8 cellular contexts compared by ENCODE assay signal in genomic region chr1:27357281-27358037, GRCh38. TPM values are rescaled to one million over a fixed set of nuclear protein-coding genes. Genes with fewer than 3 reads are reported as not detected.
DNase-seq lines count a peak whose midpoint lies in the region; ATAC-seq, FAIRE-seq and TF ChIP-seq lines count a peak whose summit lies in the region.

No MANE protein-coding gene starts in this region.

- no peak for ATAC-seq in HG02840 (IDR thresholded peaks at IDR 0.05; ENCODE audit: low FRiP score, unreplicated experiment)

- no peak overlapping the region for H3K4me3 Mint-ChIP-seq in progenitor cell of endocrine pancreas (ENCODE audit: low read depth)

- TF ChIP-seq POLR2A in vagina (IDR thresholded peaks at IDR 0.05), result no peak

- peaks cover 12% of the 10 kb centered on the region for H3K4me1 ChIP-seq in vagina

- H3K27ac ChIP-seq in vagina, result peak overlapping the region; percentile 42

- in situ Hi-C loops in G401 (cut with HindIII; ENCODE audit: low sequenced_read_pairs), result no loop called here

- no peaks in the 10 kb centered on the region for H3K9me3 ChIP-seq in vagina

- no peaks in the 10 kb centered on the region for H3K36me3 Mint-ChIP-seq in progenitor cell of endocrine pancreas (ENCODE audit: insufficient read depth)

- H3K27ac Mint-ChIP-seq in progenitor cell of endocrine pancreas, result no peak overlapping the region

- H3K36me3 ChIP-seq in vagina, result peaks cover 0 to 87% of the 10 kb centered on the region in 2 donors

- H3K27me3 ChIP-seq in vagina, result no peaks in the 10 kb centered on the region

- no peak overlapping the region for H3K4me3 ChIP-seq in vagina

- H3K9me3 Mint-ChIP-seq in progenitor cell of endocrine pancreas (ENCODE audit: low read depth), result no peaks in the 10 kb centered on the region

- intact Hi-C loops in cardiac septum (cut with DNase I), result loop anchor here (5.0 kb wide), 1 partner anchor 35 kb away; the partner anchor contains the start of gene GPR3
- intact Hi-C loops in vagina (cut with DNase I), result loop anchor here (2.0 kb wide), 1 partner anchor 37 kb away; no protein-coding TSS in a partner anchor

- TF ChIP-seq CTCF in progenitor cell of endocrine pancreas (IDR thresholded peaks at IDR 0.05; ENCODE audit: unreplicated experiment) (peak; percentile 98), vagina (IDR thresholded peaks at IDR 0.05) (peak; percentile 88 to 96 (median 93))

- H3K4me1 Mint-ChIP-seq in progenitor cell of endocrine pancreas (ENCODE audit: low read depth), result peaks cover 4% of the 10 kb centered on the region

- H3K27me3 Mint-ChIP-seq in progenitor cell of endocrine pancreas, result peaks cover 56% of the 10 kb centered on the region

- no peak for FAIRE-seq in HTR-8/SVneo (lab: Jason Lieb, UNC)

- peak; percentile 79 for DNase-seq in G401 (ENCODE audit: low spot score)
- peak; percentile 64 for DNase-seq in HTR-8/SVneo (ENCODE audit: insufficient read length, low spot score)
- DNase-seq in SKM-1 (lab: John Stamatoyannopoulos, UW; ENCODE audit: unreplicated experiment), result peak; percentile 45
- peak; percentile 76 for DNase-seq in activated naive CD4-positive, alpha-beta T cell treated with anti-CD3 and anti-CD28 coated beads, Interleukin-2, amount 50 U/mL, for 16 hours
- DNase-seq in cardiac septum (ENCODE audit: low spot score), result peak; percentile 92
- peak; percentile 65 for DNase-seq in progenitor cell of endocrine pancreas (ENCODE audit: low spot score, unreplicated experiment)
- DNase-seq in vagina (ENCODE audit: extremely low spot score in 2 of 2), result no peak

RNA-seq across cellular contexts. Expression of gene MAP3K6, which starts 9.3 kb away (rescaled TPM):
- total RNA-seq in G401 (2014; rRNA removed; shearing (Covaris generic)), result 10.0 and 17.3 TPM in 2 replicates
- total RNA-seq in cardiac septum (53.1 TPM), progenitor cell of endocrine pancreas (1.1 and 1.8 TPM in 2 replicates), vagina (149 TPM)

RNA-seq across cellular contexts. Expression of gene SYTL1, which starts 15.6 kb away (rescaled TPM):
- 38.2 and 44.0 TPM in 2 replicates for total RNA-seq in G401 (2014; rRNA removed; shearing (Covaris generic))
- total RNA-seq in cardiac septum (0.65 TPM), progenitor cell of endocrine pancreas (9.4 and 15.5 TPM in 2 replicates), vagina (56.2 TPM)

RNA-seq across cellular contexts. Expression of gene FCN3, which starts 17.2 kb away (rescaled TPM):
- total RNA-seq in G401 (2014; rRNA removed; shearing (Covaris generic)), result not detected in 2 replicates
- total RNA-seq in cardiac septum (32.2 TPM), progenitor cell of endocrine pancreas (not detected in 2 replicates), vagina (1.7 TPM)

RNA-seq across cellular contexts. Expression of gene CD164L2, which starts 25.7 kb away (rescaled TPM):
- total RNA-seq in G401 (2014; rRNA removed; shearing (Covaris generic)), result not detected in 2 replicates
- total RNA-seq in cardiac septum, result not detected
- not detected in 2 replicates for total RNA-seq in progenitor cell of endocrine pancreas
- total RNA-seq in vagina, result 7.6 TPM

RNA-seq across cellular contexts. Expression of gene GPR3, which starts 35.0 kb away (rescaled TPM):
- 2.4 and 6.9 TPM in 2 replicates for total RNA-seq in G401 (2014; rRNA removed; shearing (Covaris generic))
- 2.3 TPM for total RNA-seq in cardiac septum
- total RNA-seq in progenitor cell of endocrine pancreas, result 1.00 and 1.1 TPM in 2 replicates
- 0.74 TPM for total RNA-seq in vagina

Comparison
In these comparisons a context has a peak if more than half of its experiments do, and no peak if none do; other contexts are left out.
1. DNase-seq: peak in G401 (single experiment), HTR-8/SVneo (single experiment), SKM-1 (single experiment), activated naive CD4-positive, alpha-beta T cell treated with anti-CD3 and anti-CD28 coated beads, Interleukin-2, amount 50 U/mL, for 16 hours (single experiment), cardiac septum (single experiment) and progenitor cell of endocrine pancreas (single experiment); none in vagina (0 of 2).
2. RNA of gene FCN3, which starts 17.2 kb away (total RNA-seq): 32.2 TPM in cardiac septum (single experiment); 1.7 TPM in vagina (single experiment), not detected in progenitor cell of endocrine pancreas and not detected in G401; every median in the first group is over 10 times any median in the second.